In the genomic region with DNA sequence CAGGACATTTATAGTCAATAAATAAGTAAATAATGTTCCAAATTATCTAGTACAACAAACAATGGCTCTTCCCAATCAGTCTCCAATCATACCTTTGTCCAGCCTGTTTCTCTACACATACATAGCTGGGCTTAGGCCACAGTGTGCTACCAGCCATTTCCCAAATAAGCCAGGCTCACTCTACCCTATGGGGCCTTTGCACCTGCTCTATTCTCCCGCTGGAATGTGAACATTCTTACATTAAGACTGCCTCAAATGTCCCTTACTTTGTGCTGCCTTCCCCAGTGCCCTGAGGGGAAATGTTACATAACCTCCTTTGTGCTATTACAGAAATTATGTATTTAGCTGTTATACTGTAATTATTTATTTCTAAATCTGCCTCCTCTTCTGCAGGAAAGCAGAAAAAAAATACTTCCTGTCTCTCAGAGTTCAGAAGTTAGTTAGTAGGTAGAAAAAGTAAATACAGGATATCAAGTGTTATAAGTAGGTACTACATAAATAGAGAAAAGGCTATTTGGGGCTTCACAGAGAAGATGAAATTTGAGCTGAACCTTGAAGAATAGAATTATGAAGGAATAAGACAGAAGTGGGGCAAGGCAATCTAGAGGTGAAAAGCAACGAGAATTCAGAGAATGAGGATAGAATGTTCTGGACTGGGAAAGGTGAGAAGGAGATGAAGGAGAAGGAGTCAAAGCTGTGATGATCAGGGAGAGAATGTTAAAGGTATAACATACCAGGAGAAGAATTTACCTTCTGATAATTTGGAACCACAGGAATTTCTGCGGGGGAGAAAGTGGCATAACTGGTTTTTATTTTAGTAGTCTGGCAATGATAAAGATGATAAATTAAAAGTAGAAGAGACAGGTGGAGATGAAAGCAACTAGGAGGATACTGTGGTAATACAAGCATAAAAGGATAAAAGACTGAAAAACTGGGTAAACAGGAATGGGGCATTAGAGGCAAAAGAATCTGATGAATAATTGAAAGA, we compare ENCODE assay signal across 8 cellular contexts. TPM values are rescaled to one million over a fixed set of nuclear protein-coding genes. Genes with fewer than 3 reads are reported as not detected.
DNase-seq lines count a peak whose midpoint lies in the region; ATAC-seq and TF ChIP-seq lines count a peak whose summit lies in the region.
"Had no signal": no experiment of that assay in that cellular context is flagged by ENCODE, and none has a peak within 500 bp of the region (broad histone marks: within the 10 kb centered on the region; RNA-seq: fewer than 3 reads in every experiment).

No MANE protein-coding gene starts in this region.

- no peaks in the 10 kb centered on the region for H3K27me3 Mint-ChIP-seq in Caco-2 (ENCODE audit: insufficient read depth, unreplicated experiment)
- H3K27me3 Mint-ChIP-seq in natural killer cell (ENCODE audit: low read depth in 2 of 2), result no peaks in the 10 kb centered on the region

- no peaks in the 10 kb centered on the region for H3K27me3 ChIP-seq in Caco-2 (replicated peaks; ENCODE audit: control insufficient read depth, insufficient read depth, low read length)
- no peaks in the 10 kb centered on the region for H3K27me3 ChIP-seq in testis

- DNase-seq in Caco-2 (peak; percentile 58 to 68), LNCaP clone FGC (ENCODE audit: low read depth) (peak; percentile 91), natural killer cell (no peak), testis (no peak), GM13977 (ENCODE audit: low spot score) (no peak)
- DNase-seq in activated naive CD4-positive, alpha-beta T cell treated with anti-CD3 and anti-CD28 coated beads, Interleukin-2, amount 50 U/mL, for 72 hours (ENCODE audit: low spot score in 2 of 2), result no peak
- DNase-seq in activated CD4-positive, CD25-positive, alpha-beta regulatory T cell (lab: John Stamatoyannopoulos, UW), result no peak
- DNase-seq: NCI-H524 treated with DMSO at 0.1 percent for 48 hours had no signal

- H3K4me3 ChIP-seq in Caco-2 (ENCODE audit: low read depth, low read length) (no peak overlapping the region), LNCaP clone FGC (ENCODE audit: low read depth, low read length) (peak overlapping the region; percentile 27; the same call in 1 of the 2 replicates), testis (no peak overlapping the region)

- BruUV-seq in Caco-2 (replicated peaks; lab: Mats Ljungman, UMichigan), result TSS peak; percentile 71

- H3K36me3 Mint-ChIP-seq in Caco-2 (ENCODE audit: insufficient read depth, unreplicated experiment), result no peaks in the 10 kb centered on the region
- H3K36me3 Mint-ChIP-seq in activated naive CD4-positive, alpha-beta T cell treated with anti-CD3 and anti-CD28 coated beads, Interleukin-2, amount 50 U/mL, for 72 hours, result no peaks in the 10 kb centered on the region
- H3K36me3 Mint-ChIP-seq in natural killer cell, result no peaks in the 10 kb centered on the region

- H3K4me3 Mint-ChIP-seq in Caco-2 (ENCODE audit: unreplicated experiment) (peak overlapping the region; percentile 52), natural killer cell (peak overlapping the region; percentile 62)

- in situ Hi-C loops in GM13977 (cut with MboI; ENCODE audit: low pct_unique_long_range_greater_than_20kb, low sequenced_read_pairs, unreplicated experiment), result no loop called here

- POLR2A ChIA-PET in Caco-2 (lab: Charles Lee), result interaction anchor here (0.5 to 0.6 kb wide), 2 partner anchors 22 to 71 kb away, joined by 4 read pairs; no protein-coding TSS in a partner anchor

- no peaks in the 10 kb centered on the region for H3K36me3 ChIP-seq in Caco-2 (ENCODE audit: control insufficient read depth, insufficient read depth, low read length)
- H3K36me3 ChIP-seq in testis (ENCODE audit: low read depth, missing control alignments), result no peaks in the 10 kb centered on the region

- H3K4me1 Mint-ChIP-seq in Caco-2 (ENCODE audit: low read depth, unreplicated experiment), result peaks cover 34% of the 10 kb centered on the region
- H3K4me1 Mint-ChIP-seq in natural killer cell, result peaks cover 69 to 74% of the 10 kb centered on the region in 2 donors

- peaks cover 50% of the 10 kb centered on the region for H3K4me1 ChIP-seq in Caco-2
- peaks cover 3% of the 10 kb centered on the region for H3K4me1 ChIP-seq in testis

- intact Hi-C loops in Caco-2 (cut with micrococcal nuclease; ENCODE audit: unreplicated experiment), result loop anchor here (5.0 kb wide), 1 partner anchor 38 kb away; the partner anchor contains the start of gene ROCK1
- intact Hi-C loops in natural killer cell (cut with micrococcal nuclease), result no loop called here
- intact Hi-C loops in testis (cut with DNase I; ENCODE audit: low total_unique reads), result no loop called here

- H3K9me3 Mint-ChIP-seq in Caco-2 (ENCODE audit: unreplicated experiment) (no peaks in the 10 kb centered on the region), natural killer cell (no peaks in the 10 kb centered on the region)
- no peaks in the 10 kb centered on the region for H3K9me3 Mint-ChIP-seq in activated naive CD4-positive, alpha-beta T cell treated with anti-CD3 and anti-CD28 coated beads, Interleukin-2, amount 50 U/mL, for 72 hours

- no peak for TF ChIP-seq POLR2A in testis (IDR thresholded peaks at IDR 0.05)

- H3K9me3 ChIP-seq in Caco-2, result no peaks in the 10 kb centered on the region
- H3K9me3 ChIP-seq in testis, result no peaks in the 10 kb centered on the region

- H3K27ac ChIP-seq in testis, result no peak overlapping the region

- TF ChIP-seq CTCF in Caco-2 (IDR thresholded peaks at IDR 0.05; ENCODE audit: insufficient read depth in 1 of 2, low read depth in 1 of 2, low read length in 1 of 2, severe bottlenecking in 1 of 2, unreplicated experiment in 1 of 2), result no peak
- TF ChIP-seq CTCF in LNCaP clone FGC (IDR thresholded peaks at IDR 0.05; ENCODE audit: control insufficient read depth, extremely low read depth, insufficient read depth), result no peak
- TF ChIP-seq CTCF in natural killer cell (IDR thresholded peaks at IDR 0.05), result no peak
- TF ChIP-seq CTCF in testis (IDR thresholded peaks at IDR 0.05), result no peak
- TF ChIP-seq CTCF in GM13977 (IDR thresholded peaks at IDR 0.05; ENCODE audit: extremely low read depth, insufficient read depth, missing control alignments), result no peak

- H3K27ac Mint-ChIP-seq in Caco-2 (ENCODE audit: unreplicated experiment) (peak overlapping the region; percentile 58), natural killer cell (peak overlapping the region; percentile 65 to 72)
- peak overlapping the region; percentile 9 to 74 for H3K27ac Mint-ChIP-seq in activated naive CD4-positive, alpha-beta T cell treated with anti-CD3 and anti-CD28 coated beads, Interleukin-2, amount 50 U/mL, for 72 hours

- CTCF ChIA-PET in Caco-2 (lab: Charles Lee), result no interaction called here

- ATAC-seq in activated naive CD4-positive, alpha-beta T cell treated with anti-CD3 and anti-CD28 coated beads, Interleukin-2, amount 50 U/mL, for 72 hours, result no peak
- ATAC-seq in natural killer cell, result no peak

- WGBS in testis, 2 donors, result 78 to 88% methylated on average over 3 of the region's 3 CpGs

RNA-seq across cellular contexts. Expression of gene ROCK1, which starts 37.0 kb away (rescaled TPM):
- total RNA-seq in Caco-2 (2022) (50.3 and 51.3 TPM in 2 replicates), natural killer cell (100 to 1,000 TPM; 139 to 152 (median 149) TPM), testis (10 to 100 TPM; 43.1 to 46.3 TPM)
- total RNA-seq in activated naive CD4-positive, alpha-beta T cell treated with anti-CD3 and anti-CD28 coated beads, Interleukin-2, amount 50 U/mL, for 72 hours, result 10 to 100 TPM; 59.4 to 63.4 TPM
- 9.6 TPM for polyA plus RNA-seq in testis (ENCODE audit: insufficient read depth, low read depth, low replicate concordance)

Comparison
In these comparisons a context has a peak if more than half of its experiments do, and no peak if none do; other contexts are left out.
1. DNase-seq: peak in Caco-2 (2 of 2) and LNCaP clone FGC (single experiment); none in activated naive CD4-positive, alpha-beta T cell treated with anti-CD3 and anti-CD28 coated beads, Interleukin-2, amount 50 U/mL, for 72 hours (0 of 2), natural killer cell (single experiment), testis (single experiment), activated CD4-positive, CD25-positive, alpha-beta regulatory T cell (0 of 4) and GM13977 (single experiment).
2. Peak in every context shown above with its lines, with median percentiles within 50 percentile points of each other: H3K27ac Mint-ChIP-seq.